In the genomic region with DNA sequence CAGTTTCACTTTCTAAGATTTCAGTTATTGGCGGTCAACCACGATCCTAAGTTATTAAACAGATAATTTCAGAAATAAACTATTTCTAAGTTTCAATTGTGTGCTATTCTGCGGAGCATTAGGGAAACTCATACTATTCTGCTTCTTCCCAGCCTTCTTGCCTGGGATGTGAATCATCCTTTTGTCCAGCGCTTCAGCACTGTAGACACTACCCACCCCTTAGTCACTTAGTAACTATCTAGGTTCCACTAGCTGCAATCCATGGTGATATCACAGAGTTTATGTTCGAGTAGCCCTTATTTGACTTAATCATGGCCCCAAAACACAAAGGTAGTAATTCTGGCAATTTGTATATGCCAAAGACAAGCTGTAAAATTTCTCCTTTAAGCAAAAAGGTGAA, we compare ENCODE assay signal across 16 cellular contexts.
A peak's percentile ranks its signal among the peaks of the same experiment; 100 is the strongest.
DNase-seq lines count a peak whose midpoint lies in the region; ATAC-seq and TF ChIP-seq lines count a peak whose summit lies in the region.
"Had no signal": no experiment of that assay in that cellular context is flagged by ENCODE, and none has a peak within 500 bp of the region (broad histone marks: within the 10 kb centered on the region; RNA-seq: fewer than 3 reads in every experiment).

No MANE protein-coding gene starts in this region.

- ATAC-seq in HG02938 (IDR thresholded peaks at IDR 0.05; ENCODE audit: unreplicated experiment) = no peak
- ATAC-seq in GM21737 (IDR thresholded peaks at IDR 0.05; ENCODE audit: unreplicated experiment) = no peak

- H3F3A ChIP-seq in GM23248 (ENCODE audit: insufficient read depth) (peaks cover 15% of the 10 kb centered on the region), SK-N-SH (replicated peaks; ENCODE audit: insufficient read depth) (no peaks in the 10 kb centered on the region), smooth muscle cell (ENCODE audit: low read depth) (no peaks in the 10 kb centered on the region)

- no peak overlapping the region for H2AFZ ChIP-seq in GM23248
- H2AFZ ChIP-seq in SK-N-SH (ENCODE audit: low read depth) = no peak overlapping the region
- H2AFZ ChIP-seq in smooth muscle cell (ENCODE audit: low read depth) = peak overlapping the region; percentile 58

- DNase-seq in GM23248 (peak; percentile 85), SK-N-SH (no peak), fibroblast of the aortic adventitia (ENCODE audit: low read depth) (peak; percentile 68), smooth muscle cell (lab: John Stamatoyannopoulos, UW; ENCODE audit: unreplicated experiment) (no peak), glutamatergic neuron (no peak)
- DNase-seq: activated naive CD4-positive, alpha-beta T cell treated with anti-CD3 and anti-CD28 coated beads for 36 hours; C1 segment of cervical spinal cord; DMS79; NCI-H1417 treated with DMSO at 0.1 percent for 48 hours; SHP77; sigmoid colon had no signal

- H3K36me3 Mint-ChIP-seq in glutamatergic neuron (ENCODE audit: unreplicated experiment) = no peaks in the 10 kb centered on the region

- no peak for TF ChIP-seq EP300 in SK-N-SH (IDR thresholded peaks at IDR 0.05; ENCODE audit: borderline replicate concordance in 1 of 2, low read depth in 1 of 2, low read length in 1 of 2)

- H3K79me2 ChIP-seq in GM23248 (ENCODE audit: insufficient read depth) = no peaks in the 10 kb centered on the region
- no peaks in the 10 kb centered on the region for H3K79me2 ChIP-seq in SK-N-SH (ENCODE audit: insufficient read depth)
- H3K79me2 ChIP-seq in smooth muscle cell (ENCODE audit: low read depth) = no peaks in the 10 kb centered on the region

- no peak for TF ChIP-seq RAD21 in SK-N-SH (IDR thresholded peaks at IDR 0.05; ENCODE audit: low read length)

- POLR2A ChIA-PET in SK-N-SH (lab: Yijun Ruan, JAX) = no interaction called here

- in situ Hi-C loops in GM23248 (cut with MboI) = no loop called here

- H3K4me3 ChIP-seq in GM23248 (no peak overlapping the region), SK-N-SH (ENCODE audit: low read depth in 2 of 2, low read length in 1 of 2) (no peak overlapping the region), fibroblast of the aortic adventitia (ENCODE audit: low read depth, low read length) (no peak overlapping the region), smooth muscle cell (no peak overlapping the region)
- H3K4me3 ChIP-seq: sigmoid colon had no signal

- TF ChIP-seq CTCF in SK-N-SH (IDR thresholded peaks at IDR 0.05) = no peak
- TF ChIP-seq CTCF in fibroblast of the aortic adventitia (IDR thresholded peaks at IDR 0.05; ENCODE audit: insufficient read depth, low read length) = no peak
- no peak for TF ChIP-seq CTCF in smooth muscle cell (IDR thresholded peaks at IDR 0.05; ENCODE audit: borderline replicate concordance, insufficient read depth, poor library complexity, severe bottlenecking)
- TF ChIP-seq CTCF in glutamatergic neuron (IDR thresholded peaks at IDR 0.05; ENCODE audit: partially characterized antibody, unreplicated experiment) = no peak

- no peaks in the 10 kb centered on the region for H3K9me2 ChIP-seq in GM23248 (ENCODE audit: insufficient read depth)
- no peaks in the 10 kb centered on the region for H3K9me2 ChIP-seq in SK-N-SH

- H3K4me1 Mint-ChIP-seq in glutamatergic neuron (ENCODE audit: low read depth, unreplicated experiment) = peaks cover 4% of the 10 kb centered on the region

- H3K4me1 ChIP-seq in GM23248 (ENCODE audit: insufficient read depth) (peaks cover 30% of the 10 kb centered on the region), SK-N-SH (ENCODE audit: control insufficient read depth in 1 of 2, insufficient read depth in 2 of 2, low read depth in 1 of 2, low read length in 1 of 2) (no peaks in the 10 kb centered on the region; a peak in 1 of 4 replicates), smooth muscle cell (ENCODE audit: low read depth) (no peaks in the 10 kb centered on the region)
- H3K4me1 ChIP-seq: sigmoid colon had no signal

- H3K4me2 ChIP-seq in GM23248 (ENCODE audit: unreplicated experiment) (no peak overlapping the region), SK-N-SH (no peak overlapping the region), smooth muscle cell (peak overlapping the region; percentile 2)

- H3K9me3 ChIP-seq in GM23248 (ENCODE audit: low read depth) = no peaks in the 10 kb centered on the region
- H3K9me3 ChIP-seq in SK-N-SH = no peaks in the 10 kb centered on the region
- H3K9me3 ChIP-seq in smooth muscle cell (replicated peaks; ENCODE audit: low read depth) = no peaks in the 10 kb centered on the region
- H3K9me3 ChIP-seq: sigmoid colon had no signal

- H3K9me3 Mint-ChIP-seq in glutamatergic neuron (ENCODE audit: unreplicated experiment) = no peaks in the 10 kb centered on the region

- CTCF ChIA-PET in SK-N-SH (lab: Yijun Ruan, JAX) = no interaction called here

- H4K20me1 ChIP-seq in GM23248 (ENCODE audit: insufficient read depth) (no peaks in the 10 kb centered on the region), SK-N-SH (ENCODE audit: insufficient read depth) (no peaks in the 10 kb centered on the region), smooth muscle cell (ENCODE audit: low read depth) (no peaks in the 10 kb centered on the region)

- H3K27ac ChIP-seq in GM23248 = peak overlapping the region; percentile 21; the same call in 1 of the 2 replicates
- no peak overlapping the region for H3K27ac ChIP-seq in SK-N-SH (ENCODE audit: low read depth in 2 of 2, low read length in 1 of 2)
- H3K27ac ChIP-seq in smooth muscle cell (ENCODE audit: low read depth) = peak overlapping the region; percentile 36
- H3K27ac ChIP-seq: HL-60, sigmoid colon had no signal

- H3K9ac ChIP-seq in GM23248 (no peak overlapping the region), SK-N-SH (no peak overlapping the region), smooth muscle cell (ENCODE audit: low read depth) (no peak overlapping the region)

- H3K4me3 Mint-ChIP-seq in glutamatergic neuron (ENCODE audit: unreplicated experiment) = no peak overlapping the region
- H3K4me3 Mint-ChIP-seq: activated naive CD4-positive, alpha-beta T cell treated with anti-CD3 and anti-CD28 coated beads for 36 hours; dendritic cell treated with granulocyte-macrophage colony-stimulating factor and Interleukin-4, amounts not matched to agents 40 ng/mL and 50 ng/mL, for 4 days; T-helper 2 cell treated with Interferon-gamma antibody and Interleukin-4, amounts not matched to agents 5 μg/mL and 100 μg/mL, for 36 hours had no signal

- H3K27me3 Mint-ChIP-seq in glutamatergic neuron (ENCODE audit: unreplicated experiment) = no peaks in the 10 kb centered on the region
- H3K27me3 Mint-ChIP-seq: dendritic cell treated with granulocyte-macrophage colony-stimulating factor and Interleukin-4, amounts not matched to agents 40 ng/mL and 50 ng/mL, for 4 days had no signal

- H3K36me3 ChIP-seq in GM23248 (ENCODE audit: low read depth) (no peaks in the 10 kb centered on the region), SK-N-SH (replicated peaks in 1 of 2; ENCODE audit: control insufficient read depth in 1 of 2, insufficient read depth in 2 of 2, low read length in 1 of 2) (no peaks in the 10 kb centered on the region), smooth muscle cell (ENCODE audit: low read depth) (no peaks in the 10 kb centered on the region)
- H3K36me3 ChIP-seq: sigmoid colon had no signal

- no peaks in the 10 kb centered on the region for H3K27me3 ChIP-seq in GM23248 (replicated peaks; ENCODE audit: insufficient read depth)
- no peaks in the 10 kb centered on the region for H3K27me3 ChIP-seq in SK-N-SH (ENCODE audit: insufficient read depth)
- H3K27me3 ChIP-seq in smooth muscle cell (ENCODE audit: low read depth) = no peaks in the 10 kb centered on the region
- H3K27me3 ChIP-seq: sigmoid colon had no signal

- no peak overlapping the region for H3K27ac Mint-ChIP-seq in glutamatergic neuron (ENCODE audit: unreplicated experiment)
- H3K27ac Mint-ChIP-seq: activated naive CD4-positive, alpha-beta T cell treated with anti-CD3 and anti-CD28 coated beads for 36 hours; dendritic cell treated with granulocyte-macrophage colony-stimulating factor and Interleukin-4, amounts not matched to agents 40 ng/mL and 50 ng/mL, for 4 days; T-helper 2 cell treated with Interferon-gamma antibody and Interleukin-4, amounts not matched to agents 5 μg/mL and 100 μg/mL, for 36 hours had no signal

- 56 to 60% methylated on average over 5 of the region's 5 CpGs for WGBS in GM23248 (ENCODE audit: low coverage in 1 of 2, low lambda C conversion rate in 2 of 2, missing lambda C conversion rate in 2 of 2), 2 experiments
- 74% methylated on average over 5 of the region's 5 CpGs for WGBS in SK-N-SH (ENCODE audit: low lambda C conversion rate)
- 50% methylated on average over 5 of the region's 5 CpGs for WGBS in smooth muscle cell (ENCODE audit: low lambda C conversion rate)

TF ChIP-seq in SK-N-SH, 30 proteins besides CTCF, POLR2A, EP300 and RAD21:
- TF ChIP-seq NRF1 (IDR thresholded peaks at IDR 0.05; ENCODE audit: low read depth, low read length) (no peak), EZH2phosphoT487 (IDR thresholded peaks at IDR 0.05; ENCODE audit: borderline replicate concordance, low read depth) (no peak), FOSL2 (IDR thresholded peaks at IDR 0.05; ENCODE audit: borderline replicate concordance, low read depth) (peak; percentile 18; the same call in 1 of the 2 replicates), YY1 (IDR thresholded peaks at IDR 0.05; ENCODE audit: low read depth) (no peak), RFX5 (IDR thresholded peaks at IDR 0.05; ENCODE audit: low read length) (no peak), FOXM1 (IDR thresholded peaks at IDR 0.05; ENCODE audit: low read depth) (no peak), ELF1 (IDR thresholded peaks at IDR 0.05) (no peak), TEAD4 (IDR thresholded peaks at IDR 0.05; ENCODE audit: borderline replicate concordance, insufficient read depth) (no peak), RXRA (IDR thresholded peaks at IDR 0.05; ENCODE audit: borderline replicate concordance, low read depth) (no peak)

Comparison
In these comparisons a context has a peak if more than half of its experiments do, and no peak if none do; other contexts are left out.
1. DNase-seq: peak in GM23248 (single experiment) and fibroblast of the aortic adventitia (single experiment); none in SK-N-SH (single experiment), smooth muscle cell (single experiment) and glutamatergic neuron (single experiment).
2. H3K27ac ChIP-seq: peak in GM23248 (single experiment) and smooth muscle cell (single experiment); none in SK-N-SH (0 of 2).